Comparison of ENCODE assay signal across 9 cellular contexts in genomic region chr4:148263127-148263526, GRCh38.
"Had no signal": no experiment of that assay in that cellular context is flagged by ENCODE, and none has a peak within 500 bp of the region (broad histone marks: within the 10 kb centered on the region; RNA-seq: fewer than 3 reads in every experiment).

No MANE protein-coding gene starts in this region.

- H3K9ac ChIP-seq: GM23248 had no signal

- H3K4me3 Mint-ChIP-seq: HFFc6, IgD-negative memory B cell had no signal

- FAIRE-seq: HepG2 had no signal

- H2AFZ ChIP-seq: GM23248 had no signal

- H3K4me3 ChIP-seq: GM23248, HAP-1 had no signal

- H3K27ac ChIP-seq: GM23248, HL-60 had no signal

- H3K27me3 Mint-ChIP-seq: IgD-negative memory B cell had no signal

- H3K9me3 ChIP-seq: HAP-1 had no signal

- H3K36me3 ChIP-seq: HAP-1 had no signal

- H3K27ac Mint-ChIP-seq: HFFc6, IgD-negative memory B cell had no signal

- H3K4me1 ChIP-seq: HAP-1 had no signal

- ATAC-seq: HCT116, HepG2 had no signal

- DNase-seq: GM23248, GOT3, H7, HFFc6 had no signal
